In the genomic region with DNA sequence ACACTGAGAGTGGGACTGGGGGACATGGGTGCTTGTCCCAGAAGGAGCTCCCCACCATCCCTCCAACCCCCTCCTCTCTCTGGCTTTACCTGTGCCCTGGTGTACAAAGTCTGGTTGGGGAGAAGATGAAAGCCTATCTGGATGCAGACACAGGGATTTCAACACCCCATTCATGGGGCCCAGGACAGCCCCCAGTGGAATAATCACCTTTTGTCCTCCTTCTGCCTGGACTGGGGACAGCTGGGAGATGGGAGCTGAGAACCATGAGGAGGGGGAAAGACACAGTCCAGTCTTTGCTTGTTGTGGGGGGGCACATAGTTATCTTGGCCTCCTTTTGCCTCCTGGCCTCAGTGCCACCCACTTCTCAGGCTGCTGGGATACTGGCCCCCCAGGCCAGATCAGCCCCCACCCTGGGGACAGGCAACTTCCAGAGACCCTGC, we compare ENCODE assay signal across 1 cellular context.
TF ChIP-seq lines count a peak whose summit lies in the region.

No MANE protein-coding gene starts in this region.

TF ChIP-seq in HepG2, 621 proteins besides CTCF, POLR2A, EP300 and RAD21 (continued from another document and continues in another):
- TF ChIP-seq, protein P1, sequence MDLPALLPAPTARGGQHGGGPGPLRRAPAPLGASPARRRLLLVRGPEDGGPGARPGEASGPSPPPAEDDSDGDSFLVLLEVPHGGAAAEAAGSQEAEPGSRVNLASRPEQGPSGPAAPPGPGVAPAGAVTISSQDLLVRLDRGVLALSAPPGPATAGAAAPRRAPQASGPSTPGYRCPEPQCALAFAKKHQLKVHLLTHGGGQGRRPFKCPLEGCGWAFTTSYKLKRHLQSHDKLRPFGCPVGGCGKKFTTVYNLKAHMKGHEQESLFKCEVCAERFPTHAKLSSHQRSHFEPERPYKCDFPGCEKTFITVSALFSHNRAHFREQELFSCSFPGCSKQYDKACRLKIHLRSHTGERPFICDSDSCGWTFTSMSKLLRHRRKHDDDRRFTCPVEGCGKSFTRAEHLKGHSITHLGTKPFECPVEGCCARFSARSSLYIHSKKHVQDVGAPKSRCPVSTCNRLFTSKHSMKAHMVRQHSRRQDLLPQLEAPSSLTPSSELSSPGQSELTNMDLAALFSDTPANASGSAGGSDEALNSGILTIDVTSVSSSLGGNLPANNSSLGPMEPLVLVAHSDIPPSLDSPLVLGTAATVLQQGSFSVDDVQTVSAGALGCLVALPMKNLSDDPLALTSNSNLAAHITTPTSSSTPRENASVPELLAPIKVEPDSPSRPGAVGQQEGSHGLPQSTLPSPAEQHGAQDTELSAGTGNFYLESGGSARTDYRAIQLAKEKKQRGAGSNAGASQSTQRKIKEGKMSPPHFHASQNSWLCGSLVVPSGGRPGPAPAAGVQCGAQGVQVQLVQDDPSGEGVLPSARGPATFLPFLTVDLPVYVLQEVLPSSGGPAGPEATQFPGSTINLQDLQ (CRISPR knock-in tag; IDR thresholded peaks at IDR 0.05), result no peak
- no peak for TF ChIP-seq GLI4 (CRISPR knock-in tag; IDR thresholded peaks at IDR 0.05; ENCODE audit: borderline replicate concordance)
- TF ChIP-seq, protein P2, sequence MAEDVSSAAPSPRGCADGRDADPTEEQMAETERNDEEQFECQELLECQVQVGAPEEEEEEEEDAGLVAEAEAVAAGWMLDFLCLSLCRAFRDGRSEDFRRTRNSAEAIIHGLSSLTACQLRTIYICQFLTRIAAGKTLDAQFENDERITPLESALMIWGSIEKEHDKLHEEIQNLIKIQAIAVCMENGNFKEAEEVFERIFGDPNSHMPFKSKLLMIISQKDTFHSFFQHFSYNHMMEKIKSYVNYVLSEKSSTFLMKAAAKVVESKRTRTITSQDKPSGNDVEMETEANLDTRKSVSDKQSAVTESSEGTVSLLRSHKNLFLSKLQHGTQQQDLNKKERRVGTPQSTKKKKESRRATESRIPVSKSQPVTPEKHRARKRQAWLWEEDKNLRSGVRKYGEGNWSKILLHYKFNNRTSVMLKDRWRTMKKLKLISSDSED (CRISPR knock-in tag; IDR thresholded peaks at IDR 0.05), result no peak
- TF ChIP-seq ATM (IDR thresholded peaks at IDR 0.05; ENCODE audit: borderline replicate concordance), result no peak
- peak; percentile 28; the same call in 1 of the 2 replicates for TF ChIP-seq POLR2G (IDR thresholded peaks at IDR 0.05; ENCODE audit: low read depth, low read length)
- TF ChIP-seq DPF2 (CRISPR knock-in tag; IDR thresholded peaks at IDR 0.05; ENCODE audit: borderline replicate concordance, low read depth), result peak; percentile 34; the same call in 1 of the 2 replicates
- TF ChIP-seq, protein P3, sequence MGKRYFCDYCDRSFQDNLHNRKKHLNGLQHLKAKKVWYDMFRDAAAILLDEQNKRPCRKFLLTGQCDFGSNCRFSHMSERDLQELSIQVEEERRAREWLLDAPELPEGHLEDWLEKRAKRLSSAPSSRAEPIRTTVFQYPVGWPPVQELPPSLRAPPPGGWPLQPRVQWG (CRISPR knock-in tag; IDR thresholded peaks at IDR 0.05; ENCODE audit: borderline replicate concordance, low read depth), result no peak
- TF ChIP-seq RXRB (CRISPR knock-in tag; IDR thresholded peaks at IDR 0.05; ENCODE audit: borderline replicate concordance), result peak; percentile 29; the same call in 1 of the 2 replicates
- peak; percentile 50; the same call in 1 of the 2 replicates for TF ChIP-seq ISL2 (CRISPR knock-in tag; IDR thresholded peaks at IDR 0.05)
- TF ChIP-seq ZFP36L2 (CRISPR knock-in tag; IDR thresholded peaks at IDR 0.05), result no peak
- 0 out of 2 replicates have a peak, but pooled peaks have one; percentile 46 for TF ChIP-seq HOXA3 (CRISPR knock-in tag; IDR thresholded peaks at IDR 0.05)
- no peak for TF ChIP-seq ATAD3A (CRISPR knock-in tag; IDR thresholded peaks at IDR 0.05)
- TF ChIP-seq, protein P4, sequence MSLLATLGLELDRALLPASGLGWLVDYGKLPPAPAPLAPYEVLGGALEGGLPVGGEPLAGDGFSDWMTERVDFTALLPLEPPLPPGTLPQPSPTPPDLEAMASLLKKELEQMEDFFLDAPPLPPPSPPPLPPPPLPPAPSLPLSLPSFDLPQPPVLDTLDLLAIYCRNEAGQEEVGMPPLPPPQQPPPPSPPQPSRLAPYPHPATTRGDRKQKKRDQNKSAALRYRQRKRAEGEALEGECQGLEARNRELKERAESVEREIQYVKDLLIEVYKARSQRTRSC (CRISPR knock-in tag; IDR thresholded peaks at IDR 0.05; ENCODE audit: low read depth), result no peak
- TF ChIP-seq CENPX (CRISPR knock-in tag; IDR thresholded peaks at IDR 0.05), result no peak
- TF ChIP-seq, protein P5, sequence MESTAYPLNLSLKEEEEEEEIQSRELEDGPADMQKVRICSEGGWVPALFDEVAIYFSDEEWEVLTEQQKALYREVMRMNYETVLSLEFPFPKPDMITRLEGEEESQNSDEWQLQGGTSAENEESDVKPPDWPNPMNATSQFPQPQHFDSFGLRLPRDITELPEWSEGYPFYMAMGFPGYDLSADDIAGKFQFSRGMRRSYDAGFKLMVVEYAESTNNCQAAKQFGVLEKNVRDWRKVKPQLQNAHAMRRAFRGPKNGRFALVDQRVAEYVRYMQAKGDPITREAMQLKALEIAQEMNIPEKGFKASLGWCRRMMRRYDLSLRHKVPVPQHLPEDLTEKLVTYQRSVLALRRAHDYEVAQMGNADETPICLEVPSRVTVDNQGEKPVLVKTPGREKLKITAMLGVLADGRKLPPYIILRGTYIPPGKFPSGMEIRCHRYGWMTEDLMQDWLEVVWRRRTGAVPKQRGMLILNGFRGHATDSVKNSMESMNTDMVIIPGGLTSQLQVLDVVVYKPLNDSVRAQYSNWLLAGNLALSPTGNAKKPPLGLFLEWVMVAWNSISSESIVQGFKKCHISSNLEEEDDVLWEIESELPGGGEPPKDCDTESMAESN (CRISPR knock-in tag; conservative IDR thresholded peaks at IDR 0.05), result no peak
- TF ChIP-seq, protein P6, sequence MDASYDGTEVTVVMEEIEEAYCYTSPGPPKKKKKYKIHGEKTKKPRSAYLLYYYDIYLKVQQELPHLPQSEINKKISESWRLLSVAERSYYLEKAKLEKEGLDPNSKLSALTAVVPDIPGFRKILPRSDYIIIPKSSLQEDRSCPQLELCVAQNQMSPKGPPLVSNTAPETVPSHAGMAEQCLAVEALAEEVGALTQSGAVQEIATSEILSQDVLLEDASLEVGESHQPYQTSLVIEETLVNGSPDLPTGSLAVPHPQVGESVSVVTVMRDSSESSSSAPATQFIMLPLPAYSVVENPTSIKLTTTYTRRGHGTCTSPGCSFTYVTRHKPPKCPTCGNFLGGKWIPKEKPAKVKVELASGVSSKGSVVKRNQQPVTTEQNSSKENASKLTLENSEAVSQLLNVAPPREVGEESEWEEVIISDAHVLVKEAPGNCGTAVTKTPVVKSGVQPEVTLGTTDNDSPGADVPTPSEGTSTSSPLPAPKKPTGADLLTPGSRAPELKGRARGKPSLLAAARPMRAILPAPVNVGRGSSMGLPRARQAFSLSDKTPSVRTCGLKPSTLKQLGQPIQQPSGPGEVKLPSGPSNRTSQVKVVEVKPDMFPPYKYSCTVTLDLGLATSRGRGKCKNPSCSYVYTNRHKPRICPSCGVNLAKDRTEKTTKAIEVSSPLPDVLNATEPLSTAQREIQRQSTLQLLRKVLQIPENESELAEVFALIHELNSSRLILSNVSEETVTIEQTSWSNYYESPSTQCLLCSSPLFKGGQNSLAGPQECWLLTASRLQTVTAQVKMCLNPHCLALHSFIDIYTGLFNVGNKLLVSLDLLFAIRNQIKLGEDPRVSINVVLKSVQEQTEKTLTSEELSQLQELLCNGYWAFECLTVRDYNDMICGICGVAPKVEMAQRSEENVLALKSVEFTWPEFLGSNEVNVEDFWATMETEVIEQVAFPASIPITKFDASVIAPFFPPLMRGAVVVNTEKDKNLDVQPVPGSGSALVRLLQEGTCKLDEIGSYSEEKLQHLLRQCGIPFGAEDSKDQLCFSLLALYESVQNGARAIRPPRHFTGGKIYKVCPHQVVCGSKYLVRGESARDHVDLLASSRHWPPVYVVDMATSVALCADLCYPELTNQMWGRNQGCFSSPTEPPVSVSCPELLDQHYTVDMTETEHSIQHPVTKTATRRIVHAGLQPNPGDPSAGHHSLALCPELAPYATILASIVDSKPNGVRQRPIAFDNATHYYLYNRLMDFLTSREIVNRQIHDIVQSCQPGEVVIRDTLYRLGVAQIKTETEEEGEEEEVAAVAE (CRISPR knock-in tag; IDR thresholded peaks at IDR 0.05; ENCODE audit: borderline replicate concordance), result no peak
- TF ChIP-seq FIP1L1 (IDR thresholded peaks at IDR 0.05; ENCODE audit: borderline replicate concordance, insufficient read depth, low read depth, low read length), result no peak
- TF ChIP-seq AHR (CRISPR knock-in tag; IDR thresholded peaks at IDR 0.05), result no peak
- TF ChIP-seq, protein P7, sequence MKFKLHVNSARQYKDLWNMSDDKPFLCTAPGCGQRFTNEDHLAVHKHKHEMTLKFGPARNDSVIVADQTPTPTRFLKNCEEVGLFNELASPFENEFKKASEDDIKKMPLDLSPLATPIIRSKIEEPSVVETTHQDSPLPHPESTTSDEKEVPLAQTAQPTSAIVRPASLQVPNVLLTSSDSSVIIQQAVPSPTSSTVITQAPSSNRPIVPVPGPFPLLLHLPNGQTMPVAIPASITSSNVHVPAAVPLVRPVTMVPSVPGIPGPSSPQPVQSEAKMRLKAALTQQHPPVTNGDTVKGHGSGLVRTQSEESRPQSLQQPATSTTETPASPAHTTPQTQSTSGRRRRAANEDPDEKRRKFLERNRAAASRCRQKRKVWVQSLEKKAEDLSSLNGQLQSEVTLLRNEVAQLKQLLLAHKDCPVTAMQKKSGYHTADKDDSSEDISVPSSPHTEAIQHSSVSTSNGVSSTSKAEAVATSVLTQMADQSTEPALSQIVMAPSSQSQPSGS (CRISPR knock-in tag; IDR thresholded peaks at IDR 0.05), result no peak
- TF ChIP-seq ZNF788 (CRISPR knock-in tag; IDR thresholded peaks at IDR 0.05; ENCODE audit: borderline replicate concordance), result 0 out of 2 replicates have a peak, but pooled peaks have one; percentile 20
- TF ChIP-seq ZNF572 (CRISPR knock-in tag; IDR thresholded peaks at IDR 0.05), result no peak
- TF ChIP-seq, protein P8, sequence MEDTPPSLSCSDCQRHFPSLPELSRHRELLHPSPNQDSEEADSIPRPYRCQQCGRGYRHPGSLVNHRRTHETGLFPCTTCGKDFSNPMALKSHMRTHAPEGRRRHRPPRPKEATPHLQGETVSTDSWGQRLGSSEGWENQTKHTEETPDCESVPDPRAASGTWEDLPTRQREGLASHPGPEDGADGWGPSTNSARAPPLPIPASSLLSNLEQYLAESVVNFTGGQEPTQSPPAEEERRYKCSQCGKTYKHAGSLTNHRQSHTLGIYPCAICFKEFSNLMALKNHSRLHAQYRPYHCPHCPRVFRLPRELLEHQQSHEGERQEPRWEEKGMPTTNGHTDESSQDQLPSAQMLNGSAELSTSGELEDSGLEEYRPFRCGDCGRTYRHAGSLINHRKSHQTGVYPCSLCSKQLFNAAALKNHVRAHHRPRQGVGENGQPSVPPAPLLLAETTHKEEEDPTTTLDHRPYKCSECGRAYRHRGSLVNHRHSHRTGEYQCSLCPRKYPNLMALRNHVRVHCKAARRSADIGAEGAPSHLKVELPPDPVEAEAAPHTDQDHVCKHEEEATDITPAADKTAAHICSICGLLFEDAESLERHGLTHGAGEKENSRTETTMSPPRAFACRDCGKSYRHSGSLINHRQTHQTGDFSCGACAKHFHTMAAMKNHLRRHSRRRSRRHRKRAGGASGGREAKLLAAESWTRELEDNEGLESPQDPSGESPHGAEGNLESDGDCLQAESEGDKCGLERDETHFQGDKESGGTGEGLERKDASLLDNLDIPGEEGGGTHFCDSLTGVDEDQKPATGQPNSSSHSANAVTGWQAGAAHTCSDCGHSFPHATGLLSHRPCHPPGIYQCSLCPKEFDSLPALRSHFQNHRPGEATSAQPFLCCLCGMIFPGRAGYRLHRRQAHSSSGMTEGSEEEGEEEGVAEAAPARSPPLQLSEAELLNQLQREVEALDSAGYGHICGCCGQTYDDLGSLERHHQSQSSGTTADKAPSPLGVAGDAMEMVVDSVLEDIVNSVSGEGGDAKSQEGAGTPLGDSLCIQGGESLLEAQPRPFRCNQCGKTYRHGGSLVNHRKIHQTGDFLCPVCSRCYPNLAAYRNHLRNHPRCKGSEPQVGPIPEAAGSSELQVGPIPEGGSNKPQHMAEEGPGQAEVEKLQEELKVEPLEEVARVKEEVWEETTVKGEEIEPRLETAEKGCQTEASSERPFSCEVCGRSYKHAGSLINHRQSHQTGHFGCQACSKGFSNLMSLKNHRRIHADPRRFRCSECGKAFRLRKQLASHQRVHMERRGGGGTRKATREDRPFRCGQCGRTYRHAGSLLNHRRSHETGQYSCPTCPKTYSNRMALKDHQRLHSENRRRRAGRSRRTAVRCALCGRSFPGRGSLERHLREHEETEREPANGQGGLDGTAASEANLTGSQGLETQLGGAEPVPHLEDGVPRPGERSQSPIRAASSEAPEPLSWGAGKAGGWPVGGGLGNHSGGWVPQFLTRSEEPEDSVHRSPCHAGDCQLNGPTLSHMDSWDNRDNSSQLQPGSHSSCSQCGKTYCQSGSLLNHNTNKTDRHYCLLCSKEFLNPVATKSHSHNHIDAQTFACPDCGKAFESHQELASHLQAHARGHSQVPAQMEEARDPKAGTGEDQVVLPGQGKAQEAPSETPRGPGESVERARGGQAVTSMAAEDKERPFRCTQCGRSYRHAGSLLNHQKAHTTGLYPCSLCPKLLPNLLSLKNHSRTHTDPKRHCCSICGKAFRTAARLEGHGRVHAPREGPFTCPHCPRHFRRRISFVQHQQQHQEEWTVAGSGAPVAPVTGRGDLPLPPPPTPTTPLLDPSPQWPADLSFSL (CRISPR knock-in tag; IDR thresholded peaks at IDR 0.05), result no peak
- no peak for TF ChIP-seq SP1 (IDR thresholded peaks at IDR 0.05)
- no peak for TF ChIP-seq SP1 (CRISPR knock-in tag; IDR thresholded peaks at IDR 0.05)
- TF ChIP-seq FOSL2 (CRISPR knock-in tag; IDR thresholded peaks at IDR 0.05), result peak; percentile 12; the same call in 1 of the 2 replicates
- peak; percentile 90 for TF ChIP-seq HNF4G (IDR thresholded peaks at IDR 0.05; ENCODE audit: borderline replicate concordance, low read depth, low read length)
- TF ChIP-seq HNF4G (CRISPR knock-in tag; IDR thresholded peaks at IDR 0.05; ENCODE audit: borderline replicate concordance, low read depth), result 0 out of 2 replicates have a peak, but pooled peaks have one; percentile 10
- TF ChIP-seq CHD4 (IDR thresholded peaks at IDR 0.05; ENCODE audit: borderline replicate concordance, low read length), result no peak
- TF ChIP-seq SIX1 (CRISPR knock-in tag; IDR thresholded peaks at IDR 0.05; ENCODE audit: borderline replicate concordance), result peak; percentile 53; the same call in 1 of the 2 replicates
- TF ChIP-seq, protein P9, sequence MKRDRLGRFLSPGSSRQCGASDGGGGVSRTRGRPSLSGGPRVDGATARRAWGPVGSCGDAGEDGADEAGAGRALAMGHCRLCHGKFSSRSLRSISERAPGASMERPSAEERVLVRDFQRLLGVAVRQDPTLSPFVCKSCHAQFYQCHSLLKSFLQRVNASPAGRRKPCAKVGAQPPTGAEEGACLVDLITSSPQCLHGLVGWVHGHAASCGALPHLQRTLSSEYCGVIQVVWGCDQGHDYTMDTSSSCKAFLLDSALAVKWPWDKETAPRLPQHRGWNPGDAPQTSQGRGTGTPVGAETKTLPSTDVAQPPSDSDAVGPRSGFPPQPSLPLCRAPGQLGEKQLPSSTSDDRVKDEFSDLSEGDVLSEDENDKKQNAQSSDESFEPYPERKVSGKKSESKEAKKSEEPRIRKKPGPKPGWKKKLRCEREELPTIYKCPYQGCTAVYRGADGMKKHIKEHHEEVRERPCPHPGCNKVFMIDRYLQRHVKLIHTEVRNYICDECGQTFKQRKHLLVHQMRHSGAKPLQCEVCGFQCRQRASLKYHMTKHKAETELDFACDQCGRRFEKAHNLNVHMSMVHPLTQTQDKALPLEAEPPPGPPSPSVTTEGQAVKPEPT (CRISPR knock-in tag; IDR thresholded peaks at IDR 0.05; ENCODE audit: low read depth), result no peak
- TF ChIP-seq ZNF644 (CRISPR knock-in tag; IDR thresholded peaks at IDR 0.05; ENCODE audit: low read depth), result peak; percentile 41; the same call in 1 of the 2 replicates
- no peak for TF ChIP-seq ZNF329 (CRISPR knock-in tag; IDR thresholded peaks at IDR 0.05; ENCODE audit: low read depth)
